In the genomic region with DNA sequence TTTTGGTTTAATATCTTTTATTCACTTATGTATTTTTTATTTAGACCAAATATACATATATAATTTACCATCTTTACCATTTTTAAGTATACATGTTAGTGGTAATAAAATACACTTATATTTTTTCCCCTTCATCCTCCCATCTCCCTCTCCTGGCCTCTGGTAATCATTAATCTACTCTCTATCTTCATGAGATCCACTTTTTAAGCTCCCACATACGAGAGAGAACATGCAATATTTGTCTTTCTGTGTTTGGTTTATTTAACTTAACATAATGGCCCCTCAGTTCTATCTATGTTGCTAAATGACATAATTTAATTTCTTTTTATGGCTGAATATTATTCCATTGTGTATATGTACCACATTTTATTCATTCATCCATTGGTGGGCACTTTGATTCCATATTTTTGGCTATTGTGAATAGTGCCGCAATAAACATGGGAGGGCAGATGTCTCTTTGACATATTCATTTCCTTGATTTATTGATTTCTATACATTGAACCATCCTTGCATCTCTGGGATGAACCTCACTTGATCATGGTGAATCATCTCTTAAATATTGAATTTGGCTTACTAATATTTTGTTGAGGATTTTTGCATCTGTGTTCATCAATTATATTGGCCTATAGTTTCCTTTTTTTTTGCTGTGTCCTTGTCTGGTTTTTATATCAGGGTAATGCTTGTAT, we compare ENCODE assay signal across 10 cellular contexts. TPM values are rescaled to one million over a fixed set of nuclear protein-coding genes. Genes with fewer than 3 reads are reported as not detected.
"Had no signal": no experiment of that assay in that cellular context is flagged by ENCODE, and none has a peak within 500 bp of the region (broad histone marks: within the 10 kb centered on the region; RNA-seq: fewer than 3 reads in every experiment).

No MANE protein-coding gene starts in this region.

- H3K4me2 ChIP-seq: GM23338 had no signal

- H3K9me3 Mint-ChIP-seq: GM23338, HFFc6 had no signal

- H3K4me3 Mint-ChIP-seq: GM23338, H9, HFFc6, IgD-negative memory B cell had no signal

- ATAC-seq: GM23338 had no signal

- FAIRE-seq: H1, H54, HTR-8/SVneo had no signal

- DNase-seq: H9, HCEC 1CT, HFFc6, KG1 had no signal

- H3K4me3 ChIP-seq: GM23338 had no signal

- H2AFZ ChIP-seq: GM23338 had no signal

- H3K4me1 Mint-ChIP-seq: GM23338, H9 had no signal

- H3K27ac Mint-ChIP-seq: GM23338, H9, HFFc6, IgD-negative memory B cell had no signal

RNA-seq across cellular contexts. Expression of a gene that starts 41.5 kb away (rescaled TPM):
- total RNA-seq: GM23338, H1, H9, HFFc6, HT-29 had no signal
- polyA plus RNA-seq: GM23338, H1 had no signal
